ENCODE assay signal across 27 cellular contexts in genomic region chr17:11300738-11301137, GRCh38. TPM values are rescaled to one million over a fixed set of nuclear protein-coding genes. Genes with fewer than 3 reads are reported as not detected.
"Had no signal": no experiment of that assay in that cellular context is flagged by ENCODE, and none has a peak within 500 bp of the region (broad histone marks: within the 10 kb centered on the region; RNA-seq: fewer than 3 reads in every experiment).

No MANE protein-coding gene starts in this region.

- H3K4me1 ChIP-seq: Peyer's patch, SJSA1 had no signal

- DNase-seq: Kasumi-1, MM.1S, NCI-H1092 treated with DMSO at 0.1 percent for 48 hours, NCI-H1436, NCI-H187, NCI-H2029, NCI-H2081 treated with DMSO at 0.1 percent for 48 hours, NCI-H2171, NCI-H226, NCI-H446, NCI-H510A, NCI-H524 treated with DMSO at 0.1 percent for 48 hours, NCI-H69, NCI-H774, PC-3, Peyer's patch, SIG-M5 had no signal

- H3K36me3 ChIP-seq: Peyer's patch, SJSA1 had no signal

- H3K9me3 ChIP-seq: Peyer's patch had no signal

- H3K4me3 ChIP-seq: K562, Peyer's patch, SJSA1, SK-N-MC had no signal

- ATAC-seq: K562, PC-3, Right ventricle myocardium inferior had no signal

- H3K27ac ChIP-seq: HL-60, KMS-11, Peyer's patch, SJSA1, SK-N-MC had no signal

- H3K27me3 ChIP-seq: Peyer's patch, SJSA1 had no signal

RNA-seq across cellular contexts. Expression of gene SHISA6, which starts 59.7 kb away (rescaled TPM):
- total RNA-seq: K562, M059J, OCI-LY7, PC-3, RPMI7951 had no signal
- polyA plus RNA-seq: IgD-negative memory B cell, K562 had no signal
